Comparison of ENCODE assay signal across 12 cellular contexts in the genomic region with DNA sequence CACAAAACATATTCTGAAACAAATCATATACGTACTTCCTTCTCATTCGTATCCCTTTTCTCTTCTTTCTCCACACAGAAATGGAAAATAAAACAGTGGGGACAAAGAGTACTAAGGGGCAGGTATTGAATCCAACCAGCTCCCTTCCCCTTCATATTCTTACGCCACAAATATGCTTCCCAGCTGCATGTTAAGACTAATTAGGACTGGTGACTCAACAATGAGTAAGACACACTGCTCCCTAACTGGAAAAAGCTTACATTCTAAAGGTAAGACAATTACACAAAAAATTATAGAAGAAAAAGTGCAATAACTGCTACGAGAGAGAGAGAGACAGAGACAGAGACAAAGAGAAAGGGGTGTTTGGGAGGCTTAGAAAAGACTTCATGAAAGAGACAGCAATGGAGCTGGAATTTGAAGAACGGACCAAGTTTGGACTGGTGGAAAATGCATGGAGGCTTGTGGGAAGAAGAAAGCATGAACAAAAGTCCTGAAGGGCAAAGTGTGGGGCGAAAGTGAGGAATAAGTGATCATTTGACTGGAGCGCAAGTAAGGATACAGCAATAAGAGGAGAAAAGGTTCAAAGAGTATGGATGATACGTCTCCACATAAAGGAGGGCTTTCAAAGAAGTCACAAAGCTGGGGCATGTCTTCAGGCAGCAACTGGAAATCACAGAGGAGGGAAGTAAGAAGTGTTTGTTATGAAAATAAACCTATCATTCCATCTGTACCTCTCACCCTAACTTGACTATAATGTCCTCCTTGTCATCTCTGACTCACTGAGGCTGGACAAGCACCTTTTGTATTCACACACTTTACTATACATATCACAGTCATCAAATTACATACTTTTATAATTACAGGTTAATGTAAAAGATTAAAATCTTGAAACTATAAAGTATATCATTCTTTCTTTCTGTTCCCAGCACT. TPM values are rescaled to one million over a fixed set of nuclear protein-coding genes. Genes with fewer than 3 reads are reported as not detected.
DNase-seq lines count a peak whose midpoint lies in the region; ATAC-seq, FAIRE-seq and TF ChIP-seq lines count a peak whose summit lies in the region.
"Had no signal": no experiment of that assay in that cellular context is flagged by ENCODE, and none has a peak within 500 bp of the region (broad histone marks: within the 10 kb centered on the region; RNA-seq: fewer than 3 reads in every experiment).

No MANE protein-coding gene starts in this region.

- dilution Hi-C loops in mammary epithelial cell (cut with HindIII; ENCODE audit: low sequenced_read_pairs) = loop anchor here (5.0 kb wide), 2 partner anchors 91 to 276 kb away; no protein-coding TSS in a partner anchor
- dilution Hi-C loops in keratinocyte (cut with MboI; ENCODE audit: extremely low pct_ligation_motif_present, low sequenced_read_pairs) = no loop called here

- peak; percentile 84 for FAIRE-seq in keratinocyte (lab: Jason Lieb, UNC)

- no TSS peak for BruUV-seq in mammary epithelial cell (replicated peaks; lab: Mats Ljungman, UMichigan)

- H3K4me1 Mint-ChIP-seq in activated CD8-positive, alpha-beta T cell treated with anti-CD3 and anti-CD28 coated beads, Interleukin-2, amount 10 ng/mL, durations not matched to agents 7 days and 5 days (ENCODE audit: low read depth) = peaks cover 2% of the 10 kb centered on the region
- peaks cover 7% of the 10 kb centered on the region for H3K4me1 Mint-ChIP-seq in activated T-helper 2 cell treated with anti-CD3 and anti-CD28 coated beads, Interferon-gamma antibody, Interleukin-2, Interleukin-4, amounts not matched to agents 10 μg/mL and 5 μg/mL and 100 μg/mL, durations not matched to agents 14 hours and 24 hours and 36 hours (ENCODE audit: low read depth)

- H3K27me3 ChIP-seq in mammary epithelial cell (ENCODE audit: insufficient read depth, low read length) = no peaks in the 10 kb centered on the region
- no peaks in the 10 kb centered on the region for H3K27me3 ChIP-seq in keratinocyte (ENCODE audit: control insufficient read depth, extremely low read depth, insufficient read depth, low read length)

- peaks cover 4% of the 10 kb centered on the region for H3K9me3 ChIP-seq in mammary epithelial cell (replicated peaks; ENCODE audit: insufficient read depth, low read length)
- H3K9me3 ChIP-seq in keratinocyte (ENCODE audit: control insufficient read depth, low read depth, low read length) = no peaks in the 10 kb centered on the region
- H3K9me3 ChIP-seq: thoracic aorta had no signal

- H3K4me3 ChIP-seq in AG09309 (ENCODE audit: control insufficient read depth, low read depth, low read length) (no peak overlapping the region), mammary epithelial cell (replicated peaks in 1 of 3; ENCODE audit: insufficient read depth in 1 of 3, low read depth in 2 of 3, low read length in 3 of 3) (peak overlapping the region; percentile 12 to 29 (median 21)), keratinocyte (ENCODE audit: control insufficient read depth in 2 of 3, extremely low read depth in 1 of 3, insufficient read depth in 2 of 3, low read depth in 1 of 3, low read length in 3 of 3) (peak overlapping the region; percentile 0 to 60 (median 58))
- H3K4me3 ChIP-seq: thoracic aorta had no signal

- in situ Hi-C loops in mammary epithelial cell (cut with MboI; ENCODE audit: low sequenced_read_pairs in 2 of 2) = loop anchor here in 1 of 2 donors (25.0 kb wide), 1 partner anchor 264 kb away; no protein-coding TSS in a partner anchor

- H3K4me2 ChIP-seq in mammary epithelial cell (ENCODE audit: insufficient read depth, low read depth, low read length) (peak overlapping the region; percentile 91), keratinocyte (ENCODE audit: control insufficient read depth, extremely low read depth, insufficient read depth, low read depth, low read length) (peak overlapping the region; percentile 93)

- H3K36me3 ChIP-seq in mammary epithelial cell (ENCODE audit: insufficient read depth, low read length) = peaks cover 10% of the 10 kb centered on the region
- peaks cover 6 to 12% of the 10 kb centered on the region in 2 experiments for H3K36me3 ChIP-seq in keratinocyte (ENCODE audit: control insufficient read depth in 2 of 2, extremely low read depth in 1 of 2, insufficient read depth in 2 of 2, low read length in 2 of 2)

- H3K9ac ChIP-seq in mammary epithelial cell (ENCODE audit: insufficient read depth, low read length) (peak overlapping the region; percentile 79), keratinocyte (ENCODE audit: control insufficient read depth, extremely low read depth, insufficient read depth, low read length) (peak overlapping the region; percentile 78)

- CTCF ChIA-PET in mammary epithelial cell (lab: Charles Lee; ENCODE audit: low non-redundant PET) = interaction anchor here (1.5 kb wide), 1 partner anchor 11 kb away, joined by 13 read pairs; no protein-coding TSS in a partner anchor
- CTCF ChIA-PET in activated CD8-positive, alpha-beta T cell treated with anti-CD3 and anti-CD28 coated beads, Interleukin-2, amount 10 ng/mL, durations not matched to agents 7 days and 5 days (lab: Charles Lee) = interaction anchor here (1.3 to 7.7 kb wide), 4 partner anchors 9 to 279 kb away, joined by 3 to 79 read pairs (median 4); no protein-coding TSS in a partner anchor

- H3K4me3 Mint-ChIP-seq in activated CD8-positive, alpha-beta T cell treated with anti-CD3 and anti-CD28 coated beads, Interleukin-2, amount 10 ng/mL, durations not matched to agents 7 days and 5 days = no peak overlapping the region
- H3K4me3 Mint-ChIP-seq in activated T-helper 2 cell treated with anti-CD3 and anti-CD28 coated beads, Interferon-gamma antibody, Interleukin-2, Interleukin-4, amounts not matched to agents 10 μg/mL and 5 μg/mL and 100 μg/mL, durations not matched to agents 14 hours and 24 hours and 36 hours (ENCODE audit: low read depth) = no peak overlapping the region
- H3K4me3 Mint-ChIP-seq: H9 had no signal

- no peak for ATAC-seq in HG02623 (IDR thresholded peaks at IDR 0.05; ENCODE audit: unreplicated experiment)
- ATAC-seq in activated CD8-positive, alpha-beta T cell treated with anti-CD3 and anti-CD28 coated beads, Interleukin-2, amount 10 ng/mL, durations not matched to agents 7 days and 5 days = no peak

- H3K9me3 Mint-ChIP-seq in activated CD8-positive, alpha-beta T cell treated with anti-CD3 and anti-CD28 coated beads, Interleukin-2, amount 10 ng/mL, durations not matched to agents 7 days and 5 days (ENCODE audit: insufficient read depth) = no peaks in the 10 kb centered on the region
- H3K9me3 Mint-ChIP-seq in activated T-helper 2 cell treated with anti-CD3 and anti-CD28 coated beads, Interferon-gamma antibody, Interleukin-2, Interleukin-4, amounts not matched to agents 10 μg/mL and 5 μg/mL and 100 μg/mL, durations not matched to agents 14 hours and 24 hours and 36 hours = no peaks in the 10 kb centered on the region
- H3K9me3 Mint-ChIP-seq: H9 had no signal

- H3K27me3 Mint-ChIP-seq in activated CD8-positive, alpha-beta T cell treated with anti-CD3 and anti-CD28 coated beads, Interleukin-2, amount 10 ng/mL, durations not matched to agents 7 days and 5 days (ENCODE audit: low read depth) = no peaks in the 10 kb centered on the region
- no peaks in the 10 kb centered on the region for H3K27me3 Mint-ChIP-seq in activated T-helper 2 cell treated with anti-CD3 and anti-CD28 coated beads, Interferon-gamma antibody, Interleukin-2, Interleukin-4, amounts not matched to agents 10 μg/mL and 5 μg/mL and 100 μg/mL, durations not matched to agents 14 hours and 24 hours and 36 hours (ENCODE audit: low read depth)

- H4K20me1 ChIP-seq in mammary epithelial cell (ENCODE audit: insufficient read depth, low read length) (no peaks in the 10 kb centered on the region), keratinocyte (ENCODE audit: control insufficient read depth, extremely low read depth, insufficient read depth, low read length) (no peaks in the 10 kb centered on the region)

- intact Hi-C loops in mammary epithelial cell (cut with micrococcal nuclease) = loop anchor here (1.0 kb wide), 1 partner anchor 10 kb away; no protein-coding TSS in a partner anchor
- intact Hi-C loops in activated T-helper 2 cell treated with anti-CD3 and anti-CD28 coated beads, Interferon-gamma antibody, Interleukin-2, Interleukin-4, amounts not matched to agents 10 μg/mL and 5 μg/mL and 100 μg/mL, durations not matched to agents 14 hours and 24 hours and 36 hours (cut with micrococcal nuclease) = no loop called here

- H3K27ac Mint-ChIP-seq in activated CD8-positive, alpha-beta T cell treated with anti-CD3 and anti-CD28 coated beads, Interleukin-2, amount 10 ng/mL, durations not matched to agents 7 days and 5 days = no peak overlapping the region
- no peak overlapping the region for H3K27ac Mint-ChIP-seq in activated T-helper 2 cell treated with anti-CD3 and anti-CD28 coated beads, Interferon-gamma antibody, Interleukin-2, Interleukin-4, amounts not matched to agents 10 μg/mL and 5 μg/mL and 100 μg/mL, durations not matched to agents 14 hours and 24 hours and 36 hours

- no peak for TF ChIP-seq CTCF in AG09309 (IDR thresholded peaks at IDR 0.05; ENCODE audit: control insufficient read depth, insufficient read depth, low read depth, low read length, missing control alignments)
- no peak for TF ChIP-seq CTCF in mammary epithelial cell (conservative IDR thresholded peaks at IDR 0.05 in 1 of 2, IDR thresholded peaks at IDR 0.05 in 1 of 2; ENCODE audit: extremely low read depth in 1 of 2, insufficient read depth in 1 of 2, low read depth in 1 of 2, low read length in 2 of 2)
- no peak for TF ChIP-seq CTCF in keratinocyte (optimal IDR thresholded peaks at IDR 0.05 in 1 of 3, IDR thresholded peaks at IDR 0.05 in 1 of 3, conservative IDR thresholded peaks at IDR 0.05 in 1 of 3; ENCODE audit: extremely low read depth in 1 of 3, insufficient read depth in 2 of 3, low read length in 3 of 3)

- 3% methylated on average over 8 of the region's 8 CpGs for WGBS in mammary epithelial cell (ENCODE audit: low coverage, missing lambda C conversion rate)

- H3K36me3 Mint-ChIP-seq in activated CD8-positive, alpha-beta T cell treated with anti-CD3 and anti-CD28 coated beads, Interleukin-2, amount 10 ng/mL, durations not matched to agents 7 days and 5 days (ENCODE audit: low read depth) = peaks cover 4% of the 10 kb centered on the region
- peaks cover 5% of the 10 kb centered on the region for H3K36me3 Mint-ChIP-seq in activated T-helper 2 cell treated with anti-CD3 and anti-CD28 coated beads, Interferon-gamma antibody, Interleukin-2, Interleukin-4, amounts not matched to agents 10 μg/mL and 5 μg/mL and 100 μg/mL, durations not matched to agents 14 hours and 24 hours and 36 hours (ENCODE audit: low read depth)

- peak overlapping the region; percentile 51 for H2AFZ ChIP-seq in mammary epithelial cell (ENCODE audit: low read depth, low read length)
- peak overlapping the region; percentile 40 for H2AFZ ChIP-seq in keratinocyte (ENCODE audit: control insufficient read depth, low read length)

- H3K79me2 ChIP-seq in mammary epithelial cell (ENCODE audit: insufficient read depth, low read length) = peaks cover 68% of the 10 kb centered on the region
- H3K79me2 ChIP-seq in keratinocyte (ENCODE audit: control insufficient read depth, insufficient read depth, low read length) = peaks cover 24% of the 10 kb centered on the region

- peak; percentile 48 for DNase-seq in AG09309 (ENCODE audit: low read depth)
- DNase-seq in LHCN-M2 (ENCODE audit: low read depth) = peak; percentile 75
- peak; percentile 96 for DNase-seq in mammary epithelial cell
- peak; percentile 66 for DNase-seq in keratinocyte (ENCODE audit: low read depth, low spot score)
- no peak for DNase-seq in ureter (ENCODE audit: low spot score)
- no peak for DNase-seq in activated CD8-positive, alpha-beta T cell treated with anti-CD3 and anti-CD28 coated beads, Interleukin-2, amount 10 ng/mL, durations not matched to agents 7 days and 5 days
- no peak for DNase-seq in activated T-helper 2 cell treated with anti-CD3 and anti-CD28 coated beads, Interferon-gamma antibody, Interleukin-2, Interleukin-4, amounts not matched to agents 10 μg/mL and 5 μg/mL and 100 μg/mL, durations not matched to agents 14 hours and 24 hours and 36 hours (ENCODE audit: low spot score)
- DNase-seq: H9, NCI-H345 had no signal

- POLR2A ChIA-PET in activated CD8-positive, alpha-beta T cell treated with anti-CD3 and anti-CD28 coated beads, Interleukin-2, amount 10 ng/mL, durations not matched to agents 7 days and 5 days (lab: Charles Lee) = no interaction called here

- H3K9me1 ChIP-seq in keratinocyte (ENCODE audit: control insufficient read depth, extremely low read depth, insufficient read depth, low read length) = no peaks in the 10 kb centered on the region

- H3K27ac ChIP-seq in mammary epithelial cell (ENCODE audit: insufficient read depth, low read depth, low read length) (peak overlapping the region; percentile 98), keratinocyte (ENCODE audit: control insufficient read depth, insufficient read depth, low read length) (peak overlapping the region; percentile 97)
- H3K27ac ChIP-seq: C4-2B, thoracic aorta had no signal

- peaks cover 52% of the 10 kb centered on the region for H3K4me1 ChIP-seq in mammary epithelial cell (ENCODE audit: insufficient read depth, low read length)
- H3K4me1 ChIP-seq in keratinocyte (ENCODE audit: control insufficient read depth, extremely low read depth, insufficient read depth, low read length) = peaks cover 34% of the 10 kb centered on the region

RNA-seq across cellular contexts. Expression of gene RYK, which starts 49.2 kb away (rescaled TPM):
- total RNA-seq in LHCN-M2 (2014; rRNA removed) = 54.3 and 57.3 TPM in 2 replicates
- 21.9 TPM for polyA plus RNA-seq in LHCN-M2 (2012)
- 100 to 1,000 TPM in 1 of 2 donors, 10 to 100 TPM in 1; 76.3 to 171 TPM for total RNA-seq in mammary epithelial cell
- polyA plus RNA-seq in mammary epithelial cell = 49.6 TPM
- 117 TPM for polyA minus RNA-seq in mammary epithelial cell
- 55.6 to 82.1 TPM (median 73.7 TPM) in 3 replicates for polyA plus RNA-seq in keratinocyte
- polyA plus RNA-seq in keratinocyte (2011; ENCODE audit: low read depth) = 15.7 TPM
- 40.0 and 72.0 TPM in 2 replicates for polyA plus RNA-seq in keratinocyte (2011; cell fraction: cytosol; rRNA removed)
- 95.6 and 96.2 TPM in 2 replicates for polyA plus RNA-seq in keratinocyte (2011; cell fraction: nucleus; rRNA removed)
- 38.6 and 49.7 TPM in 2 replicates for polyA plus RNA-seq in keratinocyte (2012; ENCODE audit: low replicate concordance)
- 63.0 to 115 TPM (median 90.5 TPM) in 3 replicates for polyA minus RNA-seq in keratinocyte
- 38.8 TPM for polyA minus RNA-seq in keratinocyte (2011; cell fraction: cytosol; rRNA and poly(A)+ RNA removed)
- 44.5 and 97.3 TPM in 2 replicates for polyA minus RNA-seq in keratinocyte (2011; cell fraction: nucleus; rRNA and poly(A)+ RNA removed)
- total RNA-seq in ureter = 78.4 TPM
- total RNA-seq in activated CD8-positive, alpha-beta T cell treated with anti-CD3 and anti-CD28 coated beads, Interleukin-2, amount 10 ng/mL, durations not matched to agents 7 days and 5 days = 1 to 10 TPM; 6.9 to 9.4 TPM
- 15.8 and 18.4 TPM in 2 replicates for total RNA-seq in activated T-helper 2 cell treated with anti-CD3 and anti-CD28 coated beads, Interferon-gamma antibody, Interleukin-2, Interleukin-4, amounts not matched to agents 10 μg/mL and 5 μg/mL and 100 μg/mL, durations not matched to agents 14 hours and 24 hours and 36 hours

Comparison
In these comparisons a context has a peak if more than half of its experiments do, and no peak if none do; other contexts are left out.
1. DNase-seq: peak in AG09309 (single experiment), LHCN-M2 (single experiment), mammary epithelial cell (single experiment) and keratinocyte (single experiment); none in ureter (single experiment), activated CD8-positive, alpha-beta T cell treated with anti-CD3 and anti-CD28 coated beads, Interleukin-2, amount 10 ng/mL, durations not matched to agents 7 days and 5 days (single experiment) and activated T-helper 2 cell treated with anti-CD3 and anti-CD28 coated beads, Interferon-gamma antibody, Interleukin-2, Interleukin-4, amounts not matched to agents 10 μg/mL and 5 μg/mL and 100 μg/mL, durations not matched to agents 14 hours and 24 hours and 36 hours (single experiment).